Comparison of ENCODE assay signal across 25 cellular contexts in the genomic region with DNA sequence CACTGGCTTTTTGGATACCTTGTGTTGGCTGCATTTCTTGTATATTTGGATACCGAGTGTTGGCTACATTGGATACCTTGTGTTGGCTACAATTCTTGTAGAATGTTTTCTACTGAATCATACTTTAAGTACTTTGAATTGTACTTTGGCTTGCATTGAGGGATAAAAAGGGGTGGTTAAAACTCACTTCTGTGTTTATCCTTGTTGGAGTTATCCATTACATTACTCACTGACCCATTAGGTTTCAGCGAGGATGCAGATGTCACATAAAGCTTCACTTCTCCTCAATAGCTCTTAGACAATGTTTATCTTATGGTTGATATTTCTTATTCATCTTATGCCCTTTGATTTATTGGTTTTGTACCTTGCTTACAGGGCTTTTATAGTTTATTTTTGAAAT.
"Had no signal": no experiment of that assay in that cellular context is flagged by ENCODE, and none has a peak within 500 bp of the region (broad histone marks: within the 10 kb centered on the region; RNA-seq: fewer than 3 reads in every experiment).

No MANE protein-coding gene starts in this region.

- H3K27me3 ChIP-seq: esophagus muscularis mucosa, neural progenitor cell, right atrium auricular region, suprapubic skin, vagina had no signal

- ATAC-seq: naive thymus-derived CD4-positive, alpha-beta T cell; sciatic nerve; stimulated activated naive CD8-positive, alpha-beta T cell treated with anti-CD3 and anti-CD28 coated beads, Interleukin-15, amount 100 ng/mL, for 72 hours had no signal

- H3K36me3 ChIP-seq: esophagus muscularis mucosa, neural progenitor cell, right atrium auricular region, suprapubic skin, vagina had no signal

- H3K4me1 ChIP-seq: neural progenitor cell had no signal

- H3K27ac ChIP-seq: coronary artery, esophagus muscularis mucosa, neural progenitor cell, parathyroid adenoma, right atrium auricular region, suprapubic skin, vagina had no signal

- H3K9me3 ChIP-seq: esophagus muscularis mucosa, right atrium auricular region, suprapubic skin, vagina had no signal

- H3K4me3 ChIP-seq: coronary artery, esophagus muscularis mucosa, lung, neural progenitor cell, right atrium auricular region, smooth muscle cell, suprapubic skin, vagina had no signal

- DNase-seq: effector memory CD4-positive, alpha-beta T cell; foreskin melanocyte; glutamatergic neuron; hypothalamus; immature natural killer cell; islet precursor cell; kidney glomerular epithelial cell; naive thymus-derived CD4-positive, alpha-beta T cell; stimulated activated CD4-positive, alpha-beta T cell treated with anti-CD3 and anti-CD28 coated beads, Interleukin-12 subunit alpha, Interleukin-12 subunit beta, amount 100 ng/mL, for 4 hours; stimulated activated CD4-positive, alpha-beta T cell treated with anti-CD3 and anti-CD28 coated beads, Interleukin-1b, Interleukin-23, amount 100 ng/mL, for 48 hours; stimulated activated CD4-positive, alpha-beta T cell treated with anti-CD3 and anti-CD28 coated beads, Interleukin-4, amount 100 ng/mL, for 1 hour; stimulated activated CD8-positive, alpha-beta memory T cell treated with anti-CD3 and anti-CD28 coated beads, Interleukin-4, amount 100 ng/mL, for 48 hours; stimulated activated naive CD4-positive, alpha-beta T cell; stimulated activated naive CD8-positive, alpha-beta T cell treated with anti-CD3 and anti-CD28 coated beads, Interleukin-15, amount 100 ng/mL, for 72 hours; trophoblast cell had no signal
